ENCODE assay signal across 8 cellular contexts in the genomic region with DNA sequence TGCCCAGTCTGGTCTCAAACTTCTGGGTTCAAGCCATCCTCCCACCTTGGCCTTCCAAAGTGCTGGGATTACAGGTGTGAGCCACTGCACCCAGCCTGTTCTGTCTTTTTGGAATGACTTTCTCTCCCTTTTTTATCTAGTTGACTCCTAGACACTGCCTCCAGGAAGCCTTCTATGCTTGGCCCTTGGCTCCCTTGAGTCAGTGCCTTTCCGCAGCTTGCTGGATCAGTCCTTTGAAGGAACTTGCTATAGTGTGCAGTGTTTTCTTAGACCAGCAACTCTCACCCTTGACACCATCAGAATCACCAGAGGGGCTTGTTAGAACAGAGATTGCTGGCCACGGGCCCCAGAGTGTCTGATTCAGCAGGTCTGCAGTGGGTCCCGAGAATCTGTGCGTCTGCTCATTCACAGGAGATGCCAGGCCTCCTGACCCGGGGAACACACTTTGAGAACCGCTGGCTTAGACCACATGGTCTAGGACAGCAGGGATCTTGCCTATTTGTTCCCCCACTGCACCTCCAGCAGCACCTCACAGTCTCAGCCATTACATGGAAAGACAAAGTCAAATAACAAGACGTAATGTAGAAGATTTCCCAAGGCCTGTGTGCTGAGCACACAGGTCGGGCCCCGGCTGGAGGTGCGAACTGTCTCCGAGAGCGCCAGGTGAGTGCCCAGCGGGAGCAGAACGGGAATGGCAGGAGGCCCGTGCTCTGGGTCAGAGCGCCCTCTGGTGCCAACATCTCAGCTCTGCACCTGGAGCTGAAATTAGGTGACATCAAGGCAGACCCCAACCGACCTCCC. TPM values are rescaled to one million over a fixed set of nuclear protein-coding genes. Genes with fewer than 3 reads are reported as not detected.
A peak's percentile ranks its signal among the peaks of the same experiment; 100 is the strongest.
DNase-seq lines count a peak whose midpoint lies in the region; ATAC-seq and TF ChIP-seq lines count a peak whose summit lies in the region.

No MANE protein-coding gene starts in this region.

- peak; percentile 62 for DNase-seq in HCT116 (ENCODE audit: low read depth, low spot score)
- DNase-seq in NCI-H748 treated with DMSO at 0.1 percent for 48 hours (lab: John Stamatoyannopoulos, UW) = peak; percentile 100
- peak; percentile 10 for DNase-seq in activated CD8-positive, alpha-beta memory T cell treated with anti-CD3 and anti-CD28 coated beads, Interleukin-2, amount 50 U/mL, for 1 hour (ENCODE audit: extremely low read depth)
- peak; percentile 42 to 70 for DNase-seq in erythroblast (lab: John Stamatoyannopoulos, UW)
- peak; percentile 74 for DNase-seq in natural killer cell treated with Interleukin-12 subunit alpha and Interleukin-12 subunit beta and Interleukin-15 and Interleukin-18, amount 100 ng/mL, for 72 hours (ENCODE audit: low spot score)
- DNase-seq in stimulated activated naive CD4-positive, alpha-beta T cell treated with Interleukin-2 at 50 U/mL for 16 hours (lab: John Stamatoyannopoulos, UW) = peak; percentile 41

- CTCF ChIA-PET in HCT116 (lab: Charles Lee) = interaction anchor here (0.6 to 10.2 kb wide), 20 partner anchors 11 to 420 kb away, joined by 3 to 202 read pairs (median 5); a partner anchor contains a TSS

- no peaks in the 10 kb centered on the region for H3K9me2 ChIP-seq in HCT116 (ENCODE audit: insufficient read depth)

- POLR2A ChIA-PET in HCT116 (lab: Charles Lee) = interaction anchor here (3.2 kb wide), 1 partner anchor 90 kb away, joined by 14 read pairs; a partner anchor contains a TSS

- H3K4me2 ChIP-seq in BLaER1 = peak overlapping the region; percentile 52; the same call in 1 of the 2 replicates
- H3K4me2 ChIP-seq in HCT116 (ENCODE audit: low read length) = peak overlapping the region; percentile 12; the same call in 1 of the 2 replicates

- peak; percentile 87 for ATAC-seq in HCT116
- peak; percentile 72 to 76 for ATAC-seq in natural killer cell treated with Interleukin-12 subunit alpha and Interleukin-12 subunit beta and Interleukin-15 and Interleukin-18, amount 100 ng/mL, for 72 hours
- no peak for ATAC-seq in GM21367 (IDR thresholded peaks at IDR 0.05; ENCODE audit: unreplicated experiment)

- no peak overlapping the region for H3K4me3 Mint-ChIP-seq in natural killer cell treated with Interleukin-12 subunit alpha and Interleukin-12 subunit beta and Interleukin-15 and Interleukin-18, amount 100 ng/mL, for 72 hours

- TF ChIP-seq RAD21 in HCT116 (IDR thresholded peaks at IDR 0.05; ENCODE audit: low read depth) = peak; percentile 100

- RAD21 ChIA-PET in HCT116 (lab: Charles Lee; ENCODE audit: low non-redundant PET in 1 of 2, low total read pairs in 2 of 2, uncharacterized antibody in 2 of 2, unreplicated experiment in 2 of 2) = interaction anchor here (0.8 to 1.6 kb wide), 8 partner anchors 52 to 178 kb away, joined by 3 to 11 read pairs (median 7); a partner anchor contains a TSS

- no peaks in the 10 kb centered on the region for H4K20me1 ChIP-seq in BLaER1
- no peaks in the 10 kb centered on the region for H4K20me1 ChIP-seq in HCT116 (ENCODE audit: insufficient read depth)

- H3K4me1 ChIP-seq in BLaER1 (peaks cover 29% of the 10 kb centered on the region), HCT116 (ENCODE audit: control insufficient read depth in 1 of 2, insufficient read depth in 2 of 2, low read length in 2 of 2) (peaks cover 0 to 28% of the 10 kb centered on the region in 2 experiments; a peak in 2 of 4 replicates)

- TF ChIP-seq POLR2A in HCT116 (IDR thresholded peaks at IDR 0.05; ENCODE audit: borderline replicate concordance, extremely low read depth, insufficient read depth, insufficient read length) (no peak), erythroblast (IDR thresholded peaks at IDR 0.05; ENCODE audit: low read length) (no peak)

- H3K9me3 ChIP-seq in BLaER1 (no peaks in the 10 kb centered on the region), HCT116 (ENCODE audit: control insufficient read depth in 1 of 2, insufficient read depth in 1 of 2, low read depth in 1 of 2, low read length in 2 of 2) (no peaks in the 10 kb centered on the region)

- H3K27me3 ChIP-seq in BLaER1 (no peaks in the 10 kb centered on the region), HCT116 (ENCODE audit: insufficient read depth, low read length) (no peaks in the 10 kb centered on the region)

- H3K9me3 Mint-ChIP-seq in natural killer cell treated with Interleukin-12 subunit alpha and Interleukin-12 subunit beta and Interleukin-15 and Interleukin-18, amount 100 ng/mL, for 72 hours = no peaks in the 10 kb centered on the region

- peak; percentile 91 to 96 (median 95) for TF ChIP-seq CTCF in HCT116 (IDR thresholded peaks at IDR 0.05 in 2 of 3, conservative IDR thresholded peaks at IDR 0.05 in 1 of 3; ENCODE audit: borderline replicate concordance in 1 of 3, insufficient read depth in 1 of 3, low read depth in 2 of 3, low read length in 2 of 3)

- peak overlapping the region; percentile 90 for H2AFZ ChIP-seq in HCT116 (ENCODE audit: low read depth, low read length, poor library complexity, severe bottlenecking)

- H3K36me3 ChIP-seq in BLaER1 (no peaks in the 10 kb centered on the region), HCT116 (ENCODE audit: control insufficient read depth in 1 of 2, insufficient read depth in 2 of 2, low read length in 2 of 2) (no peaks in the 10 kb centered on the region)

- H3K79me2 ChIP-seq in HCT116 (ENCODE audit: insufficient read depth, low read length) = no peaks in the 10 kb centered on the region

- peaks cover 9 to 16% of the 10 kb centered on the region in 2 donors for H3K27me3 Mint-ChIP-seq in natural killer cell treated with Interleukin-12 subunit alpha and Interleukin-12 subunit beta and Interleukin-15 and Interleukin-18, amount 100 ng/mL, for 72 hours

- no TSS peak for BruUV-seq in HCT116 (replicated peaks; lab: Mats Ljungman, UMichigan)

- no peak overlapping the region for H3K4me3 ChIP-seq in BLaER1
- H3K4me3 ChIP-seq in HCT116 (replicated peaks in 1 of 2; ENCODE audit: low read depth in 1 of 2, low read length in 2 of 2) = no peak overlapping the region

- H3K27ac ChIP-seq in BLaER1 = no peak overlapping the region
- H3K27ac ChIP-seq in HCT116 (ENCODE audit: low read depth, low read length) = no peak overlapping the region

- H3K36me3 Mint-ChIP-seq in natural killer cell treated with Interleukin-12 subunit alpha and Interleukin-12 subunit beta and Interleukin-15 and Interleukin-18, amount 100 ng/mL, for 72 hours = no peaks in the 10 kb centered on the region

- H3K4me1 Mint-ChIP-seq in natural killer cell treated with Interleukin-12 subunit alpha and Interleukin-12 subunit beta and Interleukin-15 and Interleukin-18, amount 100 ng/mL, for 72 hours (ENCODE audit: low read depth in 2 of 2) = peaks cover 8 to 11% of the 10 kb centered on the region in 2 donors

- H3K9ac ChIP-seq in BLaER1 = no peak overlapping the region
- H3K9ac ChIP-seq in HCT116 (ENCODE audit: low read length) = 0 out of 2 replicates have a peak overlapping the region, but pooled peaks have one; percentile 0

- intact Hi-C loops in HCT116 (cut with micrococcal nuclease) = loop anchor here (1.0 to 5.0 kb wide), 4 partner anchors 90 to 340 kb away; a partner anchor contains a TSS

- H3K27ac Mint-ChIP-seq in natural killer cell treated with Interleukin-12 subunit alpha and Interleukin-12 subunit beta and Interleukin-15 and Interleukin-18, amount 100 ng/mL, for 72 hours = no peak overlapping the region

TF ChIP-seq in HCT116, 20 proteins besides CTCF, POLR2A, EP300 and RAD21:
- peak; percentile 5 for TF ChIP-seq YY1 (IDR thresholded peaks at IDR 0.05; ENCODE audit: extremely low read depth, insufficient replicate concordance, low read depth, low read length)
- peak; percentile 24; the same call in 1 of the 2 replicates for TF ChIP-seq ZFX (IDR thresholded peaks at IDR 0.05)
- TF ChIP-seq, protein P1, sequence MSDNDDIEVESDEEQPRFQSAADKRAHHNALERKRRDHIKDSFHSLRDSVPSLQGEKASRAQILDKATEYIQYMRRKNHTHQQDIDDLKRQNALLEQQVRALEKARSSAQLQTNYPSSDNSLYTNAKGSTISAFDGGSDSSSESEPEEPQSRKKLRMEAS (IDR thresholded peaks at IDR 0.05) = peak; percentile 84
- no peak for TF ChIP-seq CBX3 (IDR thresholded peaks at IDR 0.05; ENCODE audit: low read depth)

RNA-seq across cellular contexts. Expression of a gene that starts 27.4 kb away (rescaled TPM):
- 66.4 TPM for total RNA-seq in HCT116 (2021; ENCODE audit: unreplicated experiment)
- polyA plus RNA-seq in HCT116 (2012) = 32.0 and 41.5 TPM in 2 replicates
- total RNA-seq in natural killer cell treated with Interleukin-12 subunit alpha and Interleukin-12 subunit beta and Interleukin-15 and Interleukin-18, amount 100 ng/mL, for 72 hours = 100 to 1,000 TPM in 1 of 2 donors, 10 to 100 TPM in 1; 83.1 to 152 TPM

Comparison
In these comparisons a context has a peak if more than half of its experiments do, and no peak if none do; other contexts are left out.
1. DNase-seq: peak in every context shown above with its lines; median percentile 100 in NCI-H748 treated with DMSO at 0.1 percent for 48 hours; 74 in natural killer cell treated with Interleukin-12 subunit alpha and Interleukin-12 subunit beta and Interleukin-15 and Interleukin-18, amount 100 ng/mL, for 72 hours; 62 in HCT116; 56 in erythroblast; 41 in stimulated activated naive CD4-positive, alpha-beta T cell treated with Interleukin-2 at 50 U/mL for 16 hours; 10 in activated CD8-positive, alpha-beta memory T cell treated with anti-CD3 and anti-CD28 coated beads, Interleukin-2, amount 50 U/mL, for 1 hour.